8 cellular contexts compared by ENCODE assay signal in genomic region chr17:75459590-75460267, GRCh38. TPM values are rescaled to one million over a fixed set of nuclear protein-coding genes. Genes with fewer than 3 reads are reported as not detected.
DNase-seq lines count a peak whose midpoint lies in the region; ATAC-seq and TF ChIP-seq lines count a peak whose summit lies in the region.

No MANE protein-coding gene starts in this region.

- no peaks in the 10 kb centered on the region for H3K27me3 ChIP-seq in BLaER1 treated with 17β-estradiol and CSF1 and Interleukin-3, amounts not matched to agents 10 nM and 100 nM
- no peaks in the 10 kb centered on the region for H3K27me3 ChIP-seq in Loucy (ENCODE audit: insufficient read depth, low read length, poor library complexity, severe bottlenecking)

- peaks cover 0 to 14% (median 11%) of the 10 kb centered on the region in 11 experiments; a peak in 12 of 22 replicates for H3K36me3 ChIP-seq in BLaER1 treated with 17β-estradiol and CSF1 and Interleukin-3, amounts not matched to agents 10 nM and 100 nM
- H3K36me3 ChIP-seq in Loucy (ENCODE audit: insufficient read depth, low read length) (no peaks in the 10 kb centered on the region), mucosa of descending colon (ENCODE audit: low read depth) (no peaks in the 10 kb centered on the region)

- H3K4me3 Mint-ChIP-seq in brain = peak overlapping the region in 2 of 5 experiments; percentile 36 to 51

- peak overlapping the region in 4 of 10 experiments; percentile 5 to 22 (median 10); a peak in 6 of 20 replicates for H3K4me3 ChIP-seq in BLaER1 treated with 17β-estradiol and CSF1 and Interleukin-3, amounts not matched to agents 10 nM and 100 nM
- no peak overlapping the region for H3K4me3 ChIP-seq in Loucy (ENCODE audit: low read length, poor library complexity, severe bottlenecking)
- no peak overlapping the region for H3K4me3 ChIP-seq in mucosa of descending colon

- peaks cover 9% of the 10 kb centered on the region for H3K27me3 Mint-ChIP-seq in brain

- H3K4me1 ChIP-seq in BLaER1 treated with 17β-estradiol and CSF1 and Interleukin-3, amounts not matched to agents 10 nM and 100 nM = peaks cover 55 to 83% (median 74%) of the 10 kb centered on the region in 10 experiments
- H3K4me1 ChIP-seq in Loucy (ENCODE audit: insufficient read depth, low read length, poor library complexity, severe bottlenecking) (peaks cover 41% of the 10 kb centered on the region), mucosa of descending colon (ENCODE audit: low read depth) (peaks cover 37% of the 10 kb centered on the region)

- no peaks in the 10 kb centered on the region for H3F3A ChIP-seq in Loucy (ENCODE audit: low read depth)

- H3K9me3 Mint-ChIP-seq in brain = no peaks in the 10 kb centered on the region

- peaks cover 22% of the 10 kb centered on the region for H3K36me3 Mint-ChIP-seq in brain

- H3K9me2 ChIP-seq in Loucy (replicated peaks; ENCODE audit: low read depth, low read length) = no peaks in the 10 kb centered on the region

- peak; percentile 26 to 82 (median 48) for DNase-seq in mucosa of descending colon
- DNase-seq in DMS79 (lab: John Stamatoyannopoulos, UW) = no peak
- no peak for DNase-seq in ACHN
- no peak for DNase-seq in stimulated activated naive CD8-positive, alpha-beta T cell treated with anti-CD3 and anti-CD28 coated beads, Interleukin-15, Interleukin-2, amounts not matched to agents 100 U/mL and 50 U/mL, for 24 hours
- DNase-seq in DMS114 treated with DMSO at 0.1 percent for 48 hours (lab: John Stamatoyannopoulos, UW; ENCODE audit: unreplicated experiment) = no peak

- intact Hi-C loops in mucosa of descending colon (cut with DNase I, micrococcal nuclease) = no loop called here

- peak; percentile 78 for ATAC-seq in mucosa of descending colon
- no peak for ATAC-seq in stimulated activated naive CD8-positive, alpha-beta T cell treated with anti-CD3 and anti-CD28 coated beads, Interleukin-15, Interleukin-2, amounts not matched to agents 100 U/mL and 50 U/mL, for 24 hours

- H3K9me3 ChIP-seq in BLaER1 treated with 17β-estradiol and CSF1 and Interleukin-3, amounts not matched to agents 10 nM and 100 nM (replicated peaks in 1 of 11) = peaks cover 0 to 11% (median 2%) of the 10 kb centered on the region in 11 experiments; a peak in 9 of 22 replicates
- H3K9me3 ChIP-seq in Loucy (ENCODE audit: insufficient read depth, low read depth, low read length) (no peaks in the 10 kb centered on the region), mucosa of descending colon (no peaks in the 10 kb centered on the region)

- peaks cover 19% of the 10 kb centered on the region; the same call in 1 of the 2 replicates for H3K79me2 ChIP-seq in Loucy (ENCODE audit: insufficient read depth, low read length)

- peak overlapping the region; percentile 87 to 99 (median 93) for H3K4me2 ChIP-seq in BLaER1 treated with 17β-estradiol and CSF1 and Interleukin-3, amounts not matched to agents 10 nM and 100 nM
- H3K4me2 ChIP-seq in Loucy (ENCODE audit: low read depth, low read length, poor library complexity, severe bottlenecking) = peak overlapping the region; percentile 7

- no peaks in the 10 kb centered on the region for H4K20me1 ChIP-seq in BLaER1 treated with 17β-estradiol and CSF1 and Interleukin-3, amounts not matched to agents 10 nM and 100 nM
- H4K20me1 ChIP-seq in Loucy (ENCODE audit: insufficient read depth, low read length, poor library complexity, severe bottlenecking) = no peaks in the 10 kb centered on the region

- H2AFZ ChIP-seq in Loucy (ENCODE audit: low read length) = no peak overlapping the region

- H3K4me1 Mint-ChIP-seq in brain = peaks cover 52% of the 10 kb centered on the region

- in situ Hi-C loops in ACHN (cut with HindIII; ENCODE audit: low pct_ligation_motif_present, low pct_unique_long_range_greater_than_20kb, low sequenced_read_pairs) = no loop called here

- TF ChIP-seq CTCF in Loucy (conservative IDR thresholded peaks at IDR 0.05; ENCODE audit: low read length) = no peak
- TF ChIP-seq CTCF in brain (conservative IDR thresholded peaks at IDR 0.05) = no peak
- no peak for TF ChIP-seq CTCF in mucosa of descending colon (IDR thresholded peaks at IDR 0.05)

- peak overlapping the region; percentile 56 to 97 (median 76) for H3K27ac ChIP-seq in BLaER1 treated with 17β-estradiol and CSF1 and Interleukin-3, amounts not matched to agents 10 nM and 100 nM

- peak overlapping the region; percentile 7 to 91 (median 65) for H3K27ac Mint-ChIP-seq in brain

- H3K9ac ChIP-seq in BLaER1 treated with 17β-estradiol and CSF1 and Interleukin-3, amounts not matched to agents 10 nM and 100 nM = peak overlapping the region; percentile 40 to 77 (median 59)
- no peak overlapping the region for H3K9ac ChIP-seq in Loucy (ENCODE audit: low read depth, low read length, poor library complexity, severe bottlenecking)

RNA-seq across cellular contexts. Expression of gene TMEM94, which starts 3.3 kb away (rescaled TPM):
- 156 TPM for polyA plus RNA-seq in brain (ENCODE audit: insufficient read depth, low read depth, low replicate concordance)
- 100 to 1,000 TPM in 2 of 3 donors, 10 to 100 TPM in 1; 73.5 to 114 (median 108) TPM for total RNA-seq in mucosa of descending colon

RNA-seq across cellular contexts. Expression of gene GRB2, which starts 54.3 kb away (rescaled TPM):
- polyA plus RNA-seq in brain (ENCODE audit: insufficient read depth, low read depth, low replicate concordance) = 132 TPM
- total RNA-seq in mucosa of descending colon = 100 to 1,000 TPM in 2 of 3 donors, 10 to 100 TPM in 1; 97.8 to 116 (median 102) TPM

RNA-seq across cellular contexts. Expression of gene CASKIN2, which starts 55.6 kb away (rescaled TPM):
- 29.0 TPM for polyA plus RNA-seq in brain (ENCODE audit: insufficient read depth, low read depth, low replicate concordance)
- total RNA-seq in mucosa of descending colon = 10 to 100 TPM; 27.8 to 44.5 (median 33.8) TPM

RNA-seq across cellular contexts. Expression of gene TSEN54, which starts 56.6 kb away (rescaled TPM):
- polyA plus RNA-seq in brain (ENCODE audit: insufficient read depth, low read depth, low replicate concordance) = 32.9 TPM
- total RNA-seq in mucosa of descending colon = 10 to 100 TPM; 26.3 to 38.0 (median 28.7) TPM

Comparison
In these comparisons a context has a peak if more than half of its experiments do, and no peak if none do; other contexts are left out.
1. DNase-seq: peak in mucosa of descending colon (3 of 3); none in DMS79 (single experiment), ACHN (single experiment), stimulated activated naive CD8-positive, alpha-beta T cell treated with anti-CD3 and anti-CD28 coated beads, Interleukin-15, Interleukin-2, amounts not matched to agents 100 U/mL and 50 U/mL, for 24 hours (single experiment) and DMS114 treated with DMSO at 0.1 percent for 48 hours (single experiment).